ENCODE assay signal across 10 cellular contexts in genomic region chr2:61328707-61329251, GRCh38.
A peak's percentile ranks its signal among the peaks of the same experiment; 100 is the strongest.
DNase-seq lines count a peak whose midpoint lies in the region; ATAC-seq and TF ChIP-seq lines count a peak whose summit lies in the region.
"Had no signal": no experiment of that assay in that cellular context is flagged by ENCODE, and none has a peak within 500 bp of the region (broad histone marks: within the 10 kb centered on the region; RNA-seq: fewer than 3 reads in every experiment).

No MANE protein-coding gene starts in this region.

- WGBS in adrenal gland, 4 donors, result 87 to 92% (median 90%) methylated on average over 11 of the region's 11 CpGs

- peak; percentile 99 for ATAC-seq in PC-3

- H3K9me2 ChIP-seq in PC-3 (replicated peaks; ENCODE audit: low read length), result no peaks in the 10 kb centered on the region

- peak overlapping the region; percentile 30; the same call in 1 of the 2 replicates for H3K4me2 ChIP-seq in PC-3 (ENCODE audit: low read length)

- H4K20me1 ChIP-seq in PC-3 (ENCODE audit: low read length), result no peaks in the 10 kb centered on the region

- peaks cover 10% of the 10 kb centered on the region for H3K4me1 ChIP-seq in PC-3 (ENCODE audit: insufficient read depth, low read length)
- H3K4me1 ChIP-seq in adrenal gland (replicated peaks in 1 of 2), result no peaks in the 10 kb centered on the region

- POLR2A ChIA-PET in GM10248 (lab: Yijun Ruan, JAX), result no interaction called here
- POLR2A ChIA-PET in PC-3 (lab: Charles Lee; ENCODE audit: unreplicated experiment), result no interaction called here

- H3K27me3 ChIP-seq in PC-3 (ENCODE audit: low read length), result no peaks in the 10 kb centered on the region
- H3K27me3 ChIP-seq in adrenal gland, result no peaks in the 10 kb centered on the region

- intact Hi-C loops in PC-3 (cut with micrococcal nuclease) (loop anchor here (5.0 kb wide), 1 partner anchor 46 kb away; no protein-coding TSS in a partner anchor), adrenal gland (cut with DNase I) (no loop called here)

- H3K4me3 ChIP-seq in PC-3 (ENCODE audit: low read length), result no peak overlapping the region
- no peak overlapping the region for H3K4me3 ChIP-seq in foreskin fibroblast (ENCODE audit: low read depth in 1 of 2, low read length in 2 of 2)
- H3K4me3 ChIP-seq in adrenal gland, result no peak overlapping the region

- TF ChIP-seq CTCF in GM10248 (IDR thresholded peaks at IDR 0.05; ENCODE audit: control extremely low read depth, extremely low read depth, low read depth, missing control alignments) (no peak), PC-3 (conservative IDR thresholded peaks at IDR 0.05; ENCODE audit: low read depth, low read length) (no peak), foreskin fibroblast (IDR thresholded peaks at IDR 0.05; ENCODE audit: low read depth, low read length) (no peak), adrenal gland (IDR thresholded peaks at IDR 0.05) (no peak)

- no peak for TF ChIP-seq POLR2A in adrenal gland (IDR thresholded peaks at IDR 0.05)

- H3K36me3 ChIP-seq in PC-3 (ENCODE audit: low read depth, low read length), result peaks cover 23% of the 10 kb centered on the region
- H3K36me3 ChIP-seq in adrenal gland (replicated peaks in 1 of 2), result peaks cover 0 to 29% of the 10 kb centered on the region in 2 donors

- no peaks in the 10 kb centered on the region for H3K9me3 ChIP-seq in PC-3 (ENCODE audit: low read length)
- H3K9me3 ChIP-seq in adrenal gland (replicated peaks in 1 of 3), result no peaks in the 10 kb centered on the region

- peak; percentile 48 for DNase-seq in A172 (ENCODE audit: low spot score)
- DNase-seq in GM10248 (ENCODE audit: extremely low spot score), result peak; percentile 17
- DNase-seq in PC-3, result peak; percentile 90
- peak; percentile 64 to 71 for DNase-seq in foreskin fibroblast
- no peak for DNase-seq in nucleus accumbens (lab: John Stamatoyannopoulos, UW)
- DNase-seq in mucosa of gallbladder (ENCODE audit: low spot score), result no peak
- DNase-seq in adrenal gland, result no peak
- DNase-seq in NK-92 (lab: John Stamatoyannopoulos, UW; ENCODE audit: unreplicated experiment), result no peak
- DNase-seq: hippocampal formation, NCI-H2171 treated with DMSO at 0.1 percent for 48 hours had no signal

- peak overlapping the region; percentile 43 for H3K27ac ChIP-seq in PC-3 (ENCODE audit: low read length)
- H3K27ac ChIP-seq in adrenal gland, result no peak overlapping the region

- BruUV-seq in PC-3 (replicated peaks; lab: Mats Ljungman, UMichigan), result no TSS peak

- no peak overlapping the region for H2AFZ ChIP-seq in PC-3 (ENCODE audit: low read length)

- no peaks in the 10 kb centered on the region for H3F3A ChIP-seq in PC-3 (ENCODE audit: low read length, unreplicated experiment)

- 0 out of 2 replicates have a peak, but pooled peaks cover 8% of the 10 kb centered on the region for H3K79me2 ChIP-seq in PC-3 (ENCODE audit: low read length)

- no peak overlapping the region for H3K9ac ChIP-seq in PC-3 (ENCODE audit: low read length)

- CTCF ChIA-PET in GM10248 (lab: Yijun Ruan, JAX), result interaction anchor here (0.6 to 1.4 kb wide), 3 partner anchors 31 to 98 kb away, joined by 3 to 4 read pairs (median 3); no protein-coding TSS in a partner anchor
- CTCF ChIA-PET in PC-3 (lab: Charles Lee), result interaction anchor here (0.7 kb wide), 1 partner anchor 559 kb away, joined by 3 read pairs; no protein-coding TSS in a partner anchor

Comparison
In these comparisons a context has a peak if more than half of its experiments do, and no peak if none do; other contexts are left out.
1. DNase-seq: peak in A172 (single experiment), GM10248 (single experiment), PC-3 (single experiment) and foreskin fibroblast (2 of 2); none in nucleus accumbens (0 of 56), mucosa of gallbladder (single experiment), adrenal gland (0 of 7) and NK-92 (single experiment).